ENCODE assay signal across 22 cellular contexts in the genomic region with DNA sequence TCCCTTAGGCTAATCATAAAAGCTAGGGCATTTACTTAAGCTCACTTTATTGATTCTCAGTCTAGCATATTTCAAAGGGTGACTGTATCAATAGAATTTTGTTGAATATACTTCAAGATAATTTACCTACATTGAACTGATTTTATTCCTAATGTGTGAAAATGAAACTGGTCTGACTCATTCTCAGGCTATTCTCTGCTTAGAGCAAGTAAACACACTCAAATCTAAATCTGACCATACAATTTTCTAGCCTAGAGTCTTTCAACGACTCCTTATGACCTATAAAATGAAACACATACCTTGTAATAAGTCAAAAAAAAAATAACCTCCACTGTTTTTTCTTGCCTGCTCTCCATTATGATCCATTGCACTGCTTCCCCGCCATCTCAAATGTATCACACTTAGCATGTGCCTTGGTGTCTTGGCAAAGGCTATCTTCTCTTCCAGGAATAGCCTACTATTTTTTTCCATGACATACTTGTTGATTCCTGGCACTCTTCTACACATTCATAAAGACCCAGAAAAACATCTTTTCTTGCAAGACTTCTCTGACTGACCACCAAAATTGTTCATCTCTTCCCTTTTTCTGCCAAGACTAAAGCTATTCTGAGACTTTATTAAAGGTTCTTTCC.
"Had no signal": no experiment of that assay in that cellular context is flagged by ENCODE, and none has a peak within 500 bp of the region (broad histone marks: within the 10 kb centered on the region; RNA-seq: fewer than 3 reads in every experiment).

No MANE protein-coding gene starts in this region.

- H2AFZ ChIP-seq: neural progenitor cell had no signal

- H3K4me1 ChIP-seq: esophagus muscularis mucosa, neural progenitor cell, psoas muscle, upper lobe of right lung had no signal

- H3K4me3 ChIP-seq: esophagus muscularis mucosa, mucosa of descending colon, neural progenitor cell, psoas muscle, thoracic aorta, upper lobe of right lung had no signal

- ATAC-seq: activated CD8-positive, alpha-beta T cell treated with anti-CD3 and anti-CD28 coated beads for 36 hours; activated naive CD8-positive, alpha-beta T cell treated with anti-CD3 and anti-CD28 coated beads, Interleukin-2, amount 50 U/mL, for 24 hours; left colon; mucosa of descending colon; naive thymus-derived CD4-positive, alpha-beta T cell; psoas muscle; sciatic nerve; stimulated activated effector memory CD8-positive, alpha-beta T cell treated with anti-CD3 and anti-CD28 coated beads, Interleukin-12 subunit alpha, Interleukin-12 subunit beta, amount 100 ng/mL, for 72 hours; upper lobe of right lung had no signal

- H3K9me3 ChIP-seq: esophagus muscularis mucosa, mucosa of descending colon, psoas muscle, thoracic aorta, upper lobe of right lung had no signal

- H3K4me2 ChIP-seq: neural progenitor cell had no signal

- H3K9ac ChIP-seq: neural progenitor cell had no signal

- DNase-seq: activated CD4-positive, alpha-beta T cell treated with anti-CD3 and anti-CD28 coated beads, Interleukin-2, amount 10 ng/mL, durations not matched to agents 24 days and 14 days; activated CD8-positive, alpha-beta T cell treated with anti-CD3 and anti-CD28 coated beads for 36 hours; activated naive CD4-positive, alpha-beta T cell treated with anti-CD3 and anti-CD28 coated beads for 36 hours; activated naive CD8-positive, alpha-beta T cell treated with anti-CD3 and anti-CD28 coated beads, Interleukin-2, amount 50 U/mL, for 24 hours; activated T-cell treated with anti-CD3 and anti-CD28 coated beads, Interleukin-2, amount 50 U/mL, for 24 hours; aorta; brain microvascular endothelial cell; cerebellar nuclear complex; effector CD8-positive, alpha-beta T cell; left colon; mucosa of descending colon; naive thymus-derived CD4-positive, alpha-beta T cell; psoas muscle; stimulated activated CD4-positive, alpha-beta T cell treated with anti-CD3 and anti-CD28 coated beads, Interleukin-4, amount 100 ng/mL, for 24 hours; T-helper 1 cell; T1000; upper lobe of right lung had no signal

- H3K27me3 ChIP-seq: brain microvascular endothelial cell, esophagus muscularis mucosa, neural progenitor cell, upper lobe of right lung had no signal

- H3K36me3 ChIP-seq: brain microvascular endothelial cell, esophagus muscularis mucosa, neural progenitor cell, thoracic aorta, upper lobe of right lung had no signal

- H3K27ac ChIP-seq: brain microvascular endothelial cell, esophagus muscularis mucosa, neural progenitor cell, psoas muscle, thoracic aorta, upper lobe of right lung had no signal
